Comparison of ENCODE assay signal across 1 cellular context in genomic region chr11:57735655-57736298, GRCh38.
TF ChIP-seq lines count a peak whose summit lies in the region.

No MANE protein-coding gene starts in this region.

TF ChIP-seq in K562, 482 proteins besides CTCF, POLR2A, EP300 and RAD21 (continued from another document and continues in another):
- TF ChIP-seq VEZF1 (CRISPR knock-in tag; IDR thresholded peaks at IDR 0.05) (peak; percentile 83), ZNF23 (CRISPR knock-in tag; IDR thresholded peaks at IDR 0.05) (no peak), KAT8 (IDR thresholded peaks at IDR 0.05; ENCODE audit: low read depth) (no peak), ESRRA (IDR thresholded peaks at IDR 0.05; ENCODE audit: borderline replicate concordance, low read depth) (peak; percentile 83), CREM (IDR thresholded peaks at IDR 0.05; ENCODE audit: low read depth) (no peak), KDM5B (IDR thresholded peaks at IDR 0.05; ENCODE audit: insufficient replicate concordance, low read depth, low read length) (no peak), NCOA1 (IDR thresholded peaks at IDR 0.05; ENCODE audit: low read depth) (0 out of 2 replicates have a peak, but pooled peaks have one; percentile 35), CC2D1A (IDR thresholded peaks at IDR 0.05) (0 out of 2 replicates have a peak, but pooled peaks have one; percentile 19), MXI1 (IDR thresholded peaks at IDR 0.05; ENCODE audit: low read depth, low read length) (no peak), ZBTB8A (IDR thresholded peaks at IDR 0.05; ENCODE audit: partially characterized antibody) (no peak), KHSRP (IDR thresholded peaks at IDR 0.05) (no peak), ZNF764 (CRISPR knock-in tag; IDR thresholded peaks at IDR 0.05; ENCODE audit: low read depth) (no peak), POLR2H (tag; IDR thresholded peaks at IDR 0.05; ENCODE audit: low read depth) (0 out of 2 replicates have a peak, but pooled peaks have one; percentile 28), GATAD2A (IDR thresholded peaks at IDR 0.05) (no peak), BRD9 (IDR thresholded peaks at IDR 0.05; ENCODE audit: low read depth, partially characterized antibody) (peak; percentile 96), HIVEP1 (CRISPR knock-in tag; IDR thresholded peaks at IDR 0.05) (no peak), L3MBTL2 (IDR thresholded peaks at IDR 0.05) (peak; percentile 51; the same call in 1 of the 2 replicates), HDAC1 (IDR thresholded peaks at IDR 0.05) (peak in 1 of 2 experiments; percentile 59; a peak in 2 of 4 replicates), ZNF318 (IDR thresholded peaks at IDR 0.05; ENCODE audit: borderline replicate concordance in 1 of 2, low read depth in 1 of 2) (no peak), STAT5B (CRISPR knock-in tag; IDR thresholded peaks at IDR 0.05) (no peak), JUNB (CRISPR knock-in tag; conservative IDR thresholded peaks at IDR 0.05) (no peak), SRSF7 (optimal IDR thresholded peaks at IDR 0.05; ENCODE audit: low read depth, low read length) (no peak), ATF6 (CRISPR knock-in tag; IDR thresholded peaks at IDR 0.05) (no peak), CREB3 (tag; conservative IDR thresholded peaks at IDR 0.05; ENCODE audit: low read depth) (no peak), TEAD4 (IDR thresholded peaks at IDR 0.05; ENCODE audit: low read length) (peak; percentile 38; the same call in 1 of the 2 replicates), TEAD4 (CRISPR knock-in tag; IDR thresholded peaks at IDR 0.05; ENCODE audit: borderline replicate concordance) (no peak), E2F8 (IDR thresholded peaks at IDR 0.05; ENCODE audit: low read depth, partially characterized antibody) (peak; percentile 23), ZBTB43 (CRISPR knock-in tag; IDR thresholded peaks at IDR 0.05) (no peak), MYC (IDR thresholded peaks at IDR 0.05; ENCODE audit: low read depth, low read length) (peak; percentile 53; the same call in 1 of the 2 replicates), MYC (CRISPR knock-in tag; IDR thresholded peaks at IDR 0.05; ENCODE audit: borderline replicate concordance, low read depth) (no peak)
- TF ChIP-seq, protein P1, sequence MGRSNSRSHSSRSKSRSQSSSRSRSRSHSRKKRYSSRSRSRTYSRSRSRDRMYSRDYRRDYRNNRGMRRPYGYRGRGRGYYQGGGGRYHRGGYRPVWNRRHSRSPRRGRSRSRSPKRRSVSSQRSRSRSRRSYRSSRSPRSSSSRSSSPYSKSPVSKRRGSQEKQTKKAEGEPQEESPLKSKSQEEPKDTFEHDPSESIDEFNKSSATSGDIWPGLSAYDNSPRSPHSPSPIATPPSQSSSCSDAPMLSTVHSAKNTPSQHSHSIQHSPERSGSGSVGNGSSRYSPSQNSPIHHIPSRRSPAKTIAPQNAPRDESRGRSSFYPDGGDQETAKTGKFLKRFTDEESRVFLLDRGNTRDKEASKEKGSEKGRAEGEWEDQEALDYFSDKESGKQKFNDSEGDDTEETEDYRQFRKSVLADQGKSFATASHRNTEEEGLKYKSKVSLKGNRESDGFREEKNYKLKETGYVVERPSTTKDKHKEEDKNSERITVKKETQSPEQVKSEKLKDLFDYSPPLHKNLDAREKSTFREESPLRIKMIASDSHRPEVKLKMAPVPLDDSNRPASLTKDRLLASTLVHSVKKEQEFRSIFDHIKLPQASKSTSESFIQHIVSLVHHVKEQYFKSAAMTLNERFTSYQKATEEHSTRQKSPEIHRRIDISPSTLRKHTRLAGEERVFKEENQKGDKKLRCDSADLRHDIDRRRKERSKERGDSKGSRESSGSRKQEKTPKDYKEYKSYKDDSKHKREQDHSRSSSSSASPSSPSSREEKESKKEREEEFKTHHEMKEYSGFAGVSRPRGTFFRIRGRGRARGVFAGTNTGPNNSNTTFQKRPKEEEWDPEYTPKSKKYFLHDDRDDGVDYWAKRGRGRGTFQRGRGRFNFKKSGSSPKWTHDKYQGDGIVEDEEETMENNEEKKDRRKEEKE (IDR thresholded peaks at IDR 0.05; ENCODE audit: borderline replicate concordance in 1 of 2, control insufficient read depth in 1 of 2, low read depth in 2 of 2, low read length in 1 of 2), result peak in 1 of 2 experiments; percentile 22; a peak in 1 of 4 replicates
- TF ChIP-seq, protein P2, sequence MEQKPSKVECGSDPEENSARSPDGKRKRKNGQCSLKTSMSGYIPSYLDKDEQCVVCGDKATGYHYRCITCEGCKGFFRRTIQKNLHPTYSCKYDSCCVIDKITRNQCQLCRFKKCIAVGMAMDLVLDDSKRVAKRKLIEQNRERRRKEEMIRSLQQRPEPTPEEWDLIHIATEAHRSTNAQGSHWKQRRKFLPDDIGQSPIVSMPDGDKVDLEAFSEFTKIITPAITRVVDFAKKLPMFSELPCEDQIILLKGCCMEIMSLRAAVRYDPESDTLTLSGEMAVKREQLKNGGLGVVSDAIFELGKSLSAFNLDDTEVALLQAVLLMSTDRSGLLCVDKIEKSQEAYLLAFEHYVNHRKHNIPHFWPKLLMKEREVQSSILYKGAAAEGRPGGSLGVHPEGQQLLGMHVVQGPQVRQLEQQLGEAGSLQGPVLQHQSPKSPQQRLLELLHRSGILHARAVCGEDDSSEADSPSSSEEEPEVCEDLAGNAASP (IDR thresholded peaks at IDR 0.05), result no peak
- TF ChIP-seq, protein P3, sequence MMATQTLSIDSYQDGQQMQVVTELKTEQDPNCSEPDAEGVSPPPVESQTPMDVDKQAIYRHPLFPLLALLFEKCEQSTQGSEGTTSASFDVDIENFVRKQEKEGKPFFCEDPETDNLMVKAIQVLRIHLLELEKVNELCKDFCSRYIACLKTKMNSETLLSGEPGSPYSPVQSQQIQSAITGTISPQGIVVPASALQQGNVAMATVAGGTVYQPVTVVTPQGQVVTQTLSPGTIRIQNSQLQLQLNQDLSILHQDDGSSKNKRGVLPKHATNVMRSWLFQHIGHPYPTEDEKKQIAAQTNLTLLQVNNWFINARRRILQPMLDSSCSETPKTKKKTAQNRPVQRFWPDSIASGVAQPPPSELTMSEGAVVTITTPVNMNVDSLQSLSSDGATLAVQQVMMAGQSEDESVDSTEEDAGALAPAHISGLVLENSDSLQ (IDR thresholded peaks at IDR 0.05), result peak; percentile 67
